Comparison of ENCODE assay signal across 1 cellular context in the genomic region with DNA sequence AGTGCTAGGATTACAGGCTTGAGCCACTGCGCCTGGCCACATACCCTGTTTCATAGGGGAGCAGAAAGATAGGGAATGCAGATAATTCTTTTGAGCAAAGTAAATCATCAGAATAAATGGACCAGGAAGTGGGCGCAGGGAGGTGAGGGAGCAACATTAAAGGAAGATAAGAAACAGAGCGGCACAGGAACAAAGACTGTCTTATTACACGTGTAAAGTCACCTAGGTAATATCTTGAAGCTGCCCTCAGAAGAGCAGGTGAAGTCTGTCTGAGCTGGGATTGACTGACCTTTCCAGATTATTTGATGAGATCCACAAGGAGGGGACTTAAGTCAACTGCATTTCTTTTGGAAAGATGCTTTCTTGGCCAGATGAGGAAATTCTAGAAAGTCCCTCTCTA.
TF ChIP-seq lines count a peak whose summit lies in the region.

No MANE protein-coding gene starts in this region.

TF ChIP-seq in WTC11, 78 proteins besides CTCF, POLR2A, EP300 and RAD21 (continued from another document):
- TF ChIP-seq, protein P1, sequence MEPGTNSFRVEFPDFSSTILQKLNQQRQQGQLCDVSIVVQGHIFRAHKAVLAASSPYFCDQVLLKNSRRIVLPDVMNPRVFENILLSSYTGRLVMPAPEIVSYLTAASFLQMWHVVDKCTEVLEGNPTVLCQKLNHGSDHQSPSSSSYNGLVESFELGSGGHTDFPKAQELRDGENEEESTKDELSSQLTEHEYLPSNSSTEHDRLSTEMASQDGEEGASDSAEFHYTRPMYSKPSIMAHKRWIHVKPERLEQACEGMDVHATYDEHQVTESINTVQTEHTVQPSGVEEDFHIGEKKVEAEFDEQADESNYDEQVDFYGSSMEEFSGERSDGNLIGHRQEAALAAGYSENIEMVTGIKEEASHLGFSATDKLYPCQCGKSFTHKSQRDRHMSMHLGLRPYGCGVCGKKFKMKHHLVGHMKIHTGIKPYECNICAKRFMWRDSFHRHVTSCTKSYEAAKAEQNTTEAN (CRISPR knock-in tag; IDR thresholded peaks at IDR 0.05), result no peak
- TF ChIP-seq, protein P2, sequence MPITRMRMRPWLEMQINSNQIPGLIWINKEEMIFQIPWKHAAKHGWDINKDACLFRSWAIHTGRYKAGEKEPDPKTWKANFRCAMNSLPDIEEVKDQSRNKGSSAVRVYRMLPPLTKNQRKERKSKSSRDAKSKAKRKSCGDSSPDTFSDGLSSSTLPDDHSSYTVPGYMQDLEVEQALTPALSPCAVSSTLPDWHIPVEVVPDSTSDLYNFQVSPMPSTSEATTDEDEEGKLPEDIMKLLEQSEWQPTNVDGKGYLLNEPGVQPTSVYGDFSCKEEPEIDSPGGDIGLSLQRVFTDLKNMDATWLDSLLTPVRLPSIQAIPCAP (CRISPR knock-in tag; IDR thresholded peaks at IDR 0.05), result no peak
- TF ChIP-seq, protein P3, sequence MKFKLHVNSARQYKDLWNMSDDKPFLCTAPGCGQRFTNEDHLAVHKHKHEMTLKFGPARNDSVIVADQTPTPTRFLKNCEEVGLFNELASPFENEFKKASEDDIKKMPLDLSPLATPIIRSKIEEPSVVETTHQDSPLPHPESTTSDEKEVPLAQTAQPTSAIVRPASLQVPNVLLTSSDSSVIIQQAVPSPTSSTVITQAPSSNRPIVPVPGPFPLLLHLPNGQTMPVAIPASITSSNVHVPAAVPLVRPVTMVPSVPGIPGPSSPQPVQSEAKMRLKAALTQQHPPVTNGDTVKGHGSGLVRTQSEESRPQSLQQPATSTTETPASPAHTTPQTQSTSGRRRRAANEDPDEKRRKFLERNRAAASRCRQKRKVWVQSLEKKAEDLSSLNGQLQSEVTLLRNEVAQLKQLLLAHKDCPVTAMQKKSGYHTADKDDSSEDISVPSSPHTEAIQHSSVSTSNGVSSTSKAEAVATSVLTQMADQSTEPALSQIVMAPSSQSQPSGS (CRISPR knock-in tag; IDR thresholded peaks at IDR 0.05; ENCODE audit: borderline replicate concordance, low read depth), result no peak
- TF ChIP-seq, protein P4, sequence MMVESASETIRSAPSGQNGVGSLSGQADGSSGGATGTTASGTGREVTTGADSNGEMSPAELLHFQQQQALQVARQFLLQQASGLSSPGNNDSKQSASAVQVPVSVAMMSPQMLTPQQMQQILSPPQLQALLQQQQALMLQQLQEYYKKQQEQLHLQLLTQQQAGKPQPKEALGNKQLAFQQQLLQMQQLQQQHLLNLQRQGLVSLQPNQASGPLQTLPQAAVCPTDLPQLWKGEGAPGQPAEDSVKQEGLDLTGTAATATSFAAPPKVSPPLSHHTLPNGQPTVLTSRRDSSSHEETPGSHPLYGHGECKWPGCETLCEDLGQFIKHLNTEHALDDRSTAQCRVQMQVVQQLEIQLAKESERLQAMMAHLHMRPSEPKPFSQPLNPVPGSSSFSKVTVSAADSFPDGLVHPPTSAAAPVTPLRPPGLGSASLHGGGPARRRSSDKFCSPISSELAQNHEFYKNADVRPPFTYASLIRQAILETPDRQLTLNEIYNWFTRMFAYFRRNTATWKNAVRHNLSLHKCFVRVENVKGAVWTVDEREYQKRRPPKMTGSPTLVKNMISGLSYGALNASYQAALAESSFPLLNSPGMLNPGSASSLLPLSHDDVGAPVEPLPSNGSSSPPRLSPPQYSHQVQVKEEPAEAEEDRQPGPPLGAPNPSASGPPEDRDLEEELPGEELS (CRISPR knock-in tag; IDR thresholded peaks at IDR 0.05), result no peak
